1 cellular context compared by ENCODE assay signal in the genomic region with DNA sequence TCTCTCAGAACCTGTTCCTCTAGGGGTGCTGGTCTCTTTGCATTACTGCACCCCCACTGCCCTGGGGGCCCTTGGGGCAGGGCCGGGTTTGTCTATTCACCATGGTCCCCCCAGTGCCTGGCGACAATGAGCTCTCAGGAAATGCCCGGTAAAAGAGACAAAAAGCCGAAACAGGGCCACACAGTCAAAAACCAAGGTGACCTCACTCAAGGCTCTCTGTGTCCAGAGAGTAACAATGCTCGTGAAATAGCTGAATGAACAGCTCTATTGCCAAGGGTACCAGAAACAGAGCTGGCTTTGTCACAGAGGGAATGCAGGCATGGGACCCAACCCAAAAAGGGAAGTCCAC.
TF ChIP-seq lines count a peak whose summit lies in the region.

No MANE protein-coding gene starts in this region.

TF ChIP-seq in HepG2, 621 proteins besides CTCF, POLR2A, EP300 and RAD21 (continued from another document):
- TF ChIP-seq, protein P1, sequence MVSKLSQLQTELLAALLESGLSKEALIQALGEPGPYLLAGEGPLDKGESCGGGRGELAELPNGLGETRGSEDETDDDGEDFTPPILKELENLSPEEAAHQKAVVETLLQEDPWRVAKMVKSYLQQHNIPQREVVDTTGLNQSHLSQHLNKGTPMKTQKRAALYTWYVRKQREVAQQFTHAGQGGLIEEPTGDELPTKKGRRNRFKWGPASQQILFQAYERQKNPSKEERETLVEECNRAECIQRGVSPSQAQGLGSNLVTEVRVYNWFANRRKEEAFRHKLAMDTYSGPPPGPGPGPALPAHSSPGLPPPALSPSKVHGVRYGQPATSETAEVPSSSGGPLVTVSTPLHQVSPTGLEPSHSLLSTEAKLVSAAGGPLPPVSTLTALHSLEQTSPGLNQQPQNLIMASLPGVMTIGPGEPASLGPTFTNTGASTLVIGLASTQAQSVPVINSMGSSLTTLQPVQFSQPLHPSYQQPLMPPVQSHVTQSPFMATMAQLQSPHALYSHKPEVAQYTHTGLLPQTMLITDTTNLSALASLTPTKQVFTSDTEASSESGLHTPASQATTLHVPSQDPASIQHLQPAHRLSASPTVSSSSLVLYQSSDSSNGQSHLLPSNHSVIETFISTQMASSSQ (IDR thresholded peaks at IDR 0.05; ENCODE audit: low read depth) = no peak
- TF ChIP-seq, protein P1 (CRISPR knock-in tag; IDR thresholded peaks at IDR 0.05; ENCODE audit: borderline replicate concordance) = no peak
- TF ChIP-seq ZNF432 (CRISPR knock-in tag; IDR thresholded peaks at IDR 0.05; ENCODE audit: borderline replicate concordance) (no peak), CEBPB (IDR thresholded peaks at IDR 0.05; ENCODE audit: borderline replicate concordance, low read depth, low read length) (0 out of 2 replicates have a peak, but pooled peaks have one; percentile 22), ZNF891 (CRISPR knock-in tag; IDR thresholded peaks at IDR 0.05) (no peak)
- TF ChIP-seq, protein P2, sequence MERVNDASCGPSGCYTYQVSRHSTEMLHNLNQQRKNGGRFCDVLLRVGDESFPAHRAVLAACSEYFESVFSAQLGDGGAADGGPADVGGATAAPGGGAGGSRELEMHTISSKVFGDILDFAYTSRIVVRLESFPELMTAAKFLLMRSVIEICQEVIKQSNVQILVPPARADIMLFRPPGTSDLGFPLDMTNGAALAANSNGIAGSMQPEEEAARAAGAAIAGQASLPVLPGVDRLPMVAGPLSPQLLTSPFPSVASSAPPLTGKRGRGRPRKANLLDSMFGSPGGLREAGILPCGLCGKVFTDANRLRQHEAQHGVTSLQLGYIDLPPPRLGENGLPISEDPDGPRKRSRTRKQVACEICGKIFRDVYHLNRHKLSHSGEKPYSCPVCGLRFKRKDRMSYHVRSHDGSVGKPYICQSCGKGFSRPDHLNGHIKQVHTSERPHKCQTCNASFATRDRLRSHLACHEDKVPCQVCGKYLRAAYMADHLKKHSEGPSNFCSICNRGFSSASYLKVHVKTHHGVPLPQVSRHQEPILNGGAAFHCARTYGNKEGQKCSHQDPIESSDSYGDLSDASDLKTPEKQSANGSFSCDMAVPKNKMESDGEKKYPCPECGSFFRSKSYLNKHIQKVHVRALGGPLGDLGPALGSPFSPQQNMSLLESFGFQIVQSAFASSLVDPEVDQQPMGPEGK (CRISPR knock-in tag; IDR thresholded peaks at IDR 0.05) = peak; percentile 49; the same call in 1 of the 2 replicates
